ENCODE assay signal across 1 cellular context in the genomic region with DNA sequence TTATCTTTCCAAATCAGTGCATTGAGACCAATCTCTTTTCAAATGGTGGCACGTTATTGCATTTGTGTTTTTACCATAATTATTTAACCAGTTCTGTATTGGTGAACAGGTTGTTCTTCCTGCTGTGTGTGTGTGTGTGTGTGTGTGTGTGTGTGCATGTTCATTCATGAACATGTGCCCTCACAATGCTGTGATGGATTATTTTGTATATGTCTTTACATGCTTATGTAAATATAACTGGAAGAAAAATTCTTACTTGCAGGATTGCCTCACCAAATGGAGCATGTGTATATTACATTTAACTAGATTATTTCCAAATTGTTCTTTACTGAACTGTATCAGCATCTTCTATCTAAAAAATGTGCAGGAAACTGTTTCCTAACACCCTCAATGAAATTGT.
TF ChIP-seq lines count a peak whose summit lies in the region.

No MANE protein-coding gene starts in this region.

TF ChIP-seq in GM23338, 12 proteins besides CTCF, POLR2A, EP300 and RAD21 (continued from another document):
- TF ChIP-seq, protein P1, sequence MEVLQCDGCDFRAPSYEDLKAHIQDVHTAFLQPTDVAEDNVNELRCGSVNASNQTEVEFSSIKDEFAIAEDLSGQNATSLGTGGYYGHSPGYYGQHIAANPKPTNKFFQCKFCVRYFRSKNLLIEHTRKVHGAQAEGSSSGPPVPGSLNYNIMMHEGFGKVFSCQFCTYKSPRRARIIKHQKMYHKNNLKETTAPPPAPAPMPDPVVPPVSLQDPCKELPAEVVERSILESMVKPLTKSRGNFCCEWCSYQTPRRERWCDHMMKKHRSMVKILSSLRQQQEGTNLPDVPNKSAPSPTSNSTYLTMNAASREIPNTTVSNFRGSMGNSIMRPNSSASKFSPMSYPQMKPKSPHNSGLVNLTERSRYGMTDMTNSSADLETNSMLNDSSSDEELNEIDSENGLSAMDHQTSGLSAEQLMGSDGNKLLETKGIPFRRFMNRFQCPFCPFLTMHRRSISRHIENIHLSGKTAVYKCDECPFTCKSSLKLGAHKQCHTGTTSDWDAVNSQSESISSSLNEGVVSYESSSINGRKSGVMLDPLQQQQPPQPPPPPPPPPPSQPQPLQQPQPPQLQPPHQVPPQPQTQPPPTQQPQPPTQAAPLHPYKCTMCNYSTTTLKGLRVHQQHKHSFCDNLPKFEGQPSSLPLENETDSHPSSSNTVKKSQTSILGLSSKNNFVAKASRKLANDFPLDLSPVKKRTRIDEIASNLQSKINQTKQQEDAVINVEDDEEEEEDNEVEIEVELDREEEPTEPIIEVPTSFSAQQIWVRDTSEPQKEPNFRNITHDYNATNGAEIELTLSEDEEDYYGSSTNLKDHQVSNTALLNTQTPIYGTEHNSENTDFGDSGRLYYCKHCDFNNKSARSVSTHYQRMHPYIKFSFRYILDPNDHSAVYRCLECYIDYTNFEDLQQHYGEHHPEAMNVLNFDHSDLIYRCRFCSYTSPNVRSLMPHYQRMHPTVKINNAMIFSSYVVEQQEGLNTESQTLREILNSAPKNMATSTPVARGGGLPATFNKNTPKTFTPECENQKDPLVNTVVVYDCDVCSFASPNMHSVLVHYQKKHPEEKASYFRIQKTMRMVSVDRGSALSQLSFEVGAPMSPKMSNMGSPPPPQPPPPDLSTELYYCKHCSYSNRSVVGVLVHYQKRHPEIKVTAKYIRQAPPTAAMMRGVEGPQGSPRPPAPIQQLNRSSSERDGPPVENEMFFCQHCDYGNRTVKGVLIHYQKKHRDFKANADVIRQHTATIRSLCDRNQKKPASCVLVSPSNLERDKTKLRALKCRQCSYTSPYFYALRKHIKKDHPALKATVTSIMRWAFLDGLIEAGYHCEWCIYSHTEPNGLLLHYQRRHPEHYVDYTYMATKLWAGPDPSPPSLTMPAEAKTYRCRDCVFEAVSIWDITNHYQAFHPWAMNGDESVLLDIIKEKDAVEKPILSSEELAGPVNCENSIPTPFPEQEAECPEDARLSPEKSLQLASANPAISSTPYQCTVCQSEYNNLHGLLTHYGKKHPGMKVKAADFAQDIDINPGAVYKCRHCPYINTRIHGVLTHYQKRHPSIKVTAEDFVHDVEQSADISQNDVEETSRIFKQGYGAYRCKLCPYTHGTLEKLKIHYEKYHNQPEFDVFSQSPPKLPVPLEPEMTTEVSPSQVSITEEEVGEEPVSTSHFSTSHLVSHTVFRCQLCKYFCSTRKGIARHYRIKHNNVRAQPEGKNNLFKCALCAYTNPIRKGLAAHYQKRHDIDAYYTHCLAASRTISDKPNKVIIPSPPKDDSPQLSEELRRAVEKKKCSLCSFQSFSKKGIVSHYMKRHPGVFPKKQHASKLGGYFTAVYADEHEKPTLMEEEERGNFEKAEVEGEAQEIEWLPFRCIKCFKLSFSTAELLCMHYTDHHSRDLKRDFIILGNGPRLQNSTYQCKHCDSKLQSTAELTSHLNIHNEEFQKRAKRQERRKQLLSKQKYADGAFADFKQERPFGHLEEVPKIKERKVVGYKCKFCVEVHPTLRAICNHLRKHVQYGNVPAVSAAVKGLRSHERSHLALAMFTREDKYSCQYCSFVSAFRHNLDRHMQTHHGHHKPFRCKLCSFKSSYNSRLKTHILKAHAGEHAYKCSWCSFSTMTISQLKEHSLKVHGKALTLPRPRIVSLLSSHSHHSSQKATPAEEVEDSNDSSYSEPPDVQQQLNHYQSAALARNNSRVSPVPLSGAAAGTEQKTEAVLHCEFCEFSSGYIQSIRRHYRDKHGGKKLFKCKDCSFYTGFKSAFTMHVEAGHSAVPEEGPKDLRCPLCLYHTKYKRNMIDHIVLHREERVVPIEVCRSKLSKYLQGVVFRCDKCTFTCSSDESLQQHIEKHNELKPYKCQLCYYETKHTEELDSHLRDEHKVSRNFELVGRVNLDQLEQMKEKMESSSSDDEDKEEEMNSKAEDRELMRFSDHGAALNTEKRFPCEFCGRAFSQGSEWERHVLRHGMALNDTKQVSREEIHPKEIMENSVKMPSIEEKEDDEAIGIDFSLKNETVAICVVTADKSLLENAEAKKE (CRISPR knock-in tag; IDR thresholded peaks at IDR 0.05): no peak
- TF ChIP-seq, protein P2, sequence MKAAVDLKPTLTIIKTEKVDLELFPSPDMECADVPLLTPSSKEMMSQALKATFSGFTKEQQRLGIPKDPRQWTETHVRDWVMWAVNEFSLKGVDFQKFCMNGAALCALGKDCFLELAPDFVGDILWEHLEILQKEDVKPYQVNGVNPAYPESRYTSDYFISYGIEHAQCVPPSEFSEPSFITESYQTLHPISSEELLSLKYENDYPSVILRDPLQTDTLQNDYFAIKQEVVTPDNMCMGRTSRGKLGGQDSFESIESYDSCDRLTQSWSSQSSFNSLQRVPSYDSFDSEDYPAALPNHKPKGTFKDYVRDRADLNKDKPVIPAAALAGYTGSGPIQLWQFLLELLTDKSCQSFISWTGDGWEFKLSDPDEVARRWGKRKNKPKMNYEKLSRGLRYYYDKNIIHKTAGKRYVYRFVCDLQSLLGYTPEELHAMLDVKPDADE (IDR thresholded peaks at IDR 0.05): no peak
- TF ChIP-seq ZNF331 (CRISPR knock-in tag; IDR thresholded peaks at IDR 0.05; ENCODE audit: low read depth): no peak
- TF ChIP-seq EZH2 (IDR thresholded peaks at IDR 0.05; ENCODE audit: low read depth, unreplicated experiment): no peak
- TF ChIP-seq STAT1 (IDR thresholded peaks at IDR 0.05; ENCODE audit: unreplicated experiment): no peak
- no peak for TF ChIP-seq ZNF114 (CRISPR knock-in tag; IDR thresholded peaks at IDR 0.05)
- no peak for TF ChIP-seq NANOG (IDR thresholded peaks at IDR 0.05; ENCODE audit: borderline replicate concordance)
- TF ChIP-seq, protein P3, sequence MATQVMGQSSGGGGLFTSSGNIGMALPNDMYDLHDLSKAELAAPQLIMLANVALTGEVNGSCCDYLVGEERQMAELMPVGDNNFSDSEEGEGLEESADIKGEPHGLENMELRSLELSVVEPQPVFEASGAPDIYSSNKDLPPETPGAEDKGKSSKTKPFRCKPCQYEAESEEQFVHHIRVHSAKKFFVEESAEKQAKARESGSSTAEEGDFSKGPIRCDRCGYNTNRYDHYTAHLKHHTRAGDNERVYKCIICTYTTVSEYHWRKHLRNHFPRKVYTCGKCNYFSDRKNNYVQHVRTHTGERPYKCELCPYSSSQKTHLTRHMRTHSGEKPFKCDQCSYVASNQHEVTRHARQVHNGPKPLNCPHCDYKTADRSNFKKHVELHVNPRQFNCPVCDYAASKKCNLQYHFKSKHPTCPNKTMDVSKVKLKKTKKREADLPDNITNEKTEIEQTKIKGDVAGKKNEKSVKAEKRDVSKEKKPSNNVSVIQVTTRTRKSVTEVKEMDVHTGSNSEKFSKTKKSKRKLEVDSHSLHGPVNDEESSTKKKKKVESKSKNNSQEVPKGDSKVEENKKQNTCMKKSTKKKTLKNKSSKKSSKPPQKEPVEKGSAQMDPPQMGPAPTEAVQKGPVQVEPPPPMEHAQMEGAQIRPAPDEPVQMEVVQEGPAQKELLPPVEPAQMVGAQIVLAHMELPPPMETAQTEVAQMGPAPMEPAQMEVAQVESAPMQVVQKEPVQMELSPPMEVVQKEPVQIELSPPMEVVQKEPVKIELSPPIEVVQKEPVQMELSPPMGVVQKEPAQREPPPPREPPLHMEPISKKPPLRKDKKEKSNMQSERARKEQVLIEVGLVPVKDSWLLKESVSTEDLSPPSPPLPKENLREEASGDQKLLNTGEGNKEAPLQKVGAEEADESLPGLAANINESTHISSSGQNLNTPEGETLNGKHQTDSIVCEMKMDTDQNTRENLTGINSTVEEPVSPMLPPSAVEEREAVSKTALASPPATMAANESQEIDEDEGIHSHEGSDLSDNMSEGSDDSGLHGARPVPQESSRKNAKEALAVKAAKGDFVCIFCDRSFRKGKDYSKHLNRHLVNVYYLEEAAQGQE (IDR thresholded peaks at IDR 0.05; ENCODE audit: unreplicated experiment): no peak
- no peak for TF ChIP-seq EZH2phosphoT487 (IDR thresholded peaks at IDR 0.05; ENCODE audit: unreplicated experiment)
- TF ChIP-seq JUNB (IDR thresholded peaks at IDR 0.05; ENCODE audit: unreplicated experiment): no peak
